ENCODE assay signal across 17 cellular contexts in genomic region chr17:38320482-38320881, GRCh38. TPM values are rescaled to one million over a fixed set of nuclear protein-coding genes. Genes with fewer than 3 reads are reported as not detected.
A peak's percentile ranks its signal among the peaks of the same experiment; 100 is the strongest.
DNase-seq lines count a peak whose midpoint lies in the region; ATAC-seq and TF ChIP-seq lines count a peak whose summit lies in the region.
"Had no signal": no experiment of that assay in that cellular context is flagged by ENCODE, and none has a peak within 500 bp of the region (broad histone marks: within the 10 kb centered on the region; RNA-seq: fewer than 3 reads in every experiment).

No MANE protein-coding gene starts in this region.

- peaks cover 0 to 71% (median 8%) of the 10 kb centered on the region in 3 donors for H3K36me3 ChIP-seq in esophagus squamous epithelium

- peak; percentile 2 for DNase-seq in H4 (ENCODE audit: low spot score)
- peak; percentile 16 for DNase-seq in RWPE1 (ENCODE audit: low spot score)
- DNase-seq in esophagus squamous epithelium (lab: John Stamatoyannopoulos, UW), result no peak
- peak; percentile 35 for DNase-seq in renal cortical epithelial cell (ENCODE audit: low read depth)
- DNase-seq in NAMALWA (ENCODE audit: low spot score), result no peak
- no peak for DNase-seq in NCI-H187 treated with DMSO at 0.1 percent for 48 hours (lab: John Stamatoyannopoulos, UW)
- DNase-seq: activated CD4-positive, alpha-beta T cell treated with anti-CD3 and anti-CD28 coated beads, Interleukin-2, amount 50 U/mL, for 4 hours; activated naive CD4-positive, alpha-beta T cell treated with anti-CD3 and anti-CD28 coated beads, Interleukin-2, amount 10 ng/mL, durations not matched to agents 7 days and 5 days; cortex of kidney; mesenchymal stem cell; natural killer cell; NCI-H1694 treated with DMSO at 0.1 percent for 48 hours; NCI-H226; stimulated activated CD4-positive, alpha-beta T cell treated with anti-CD3 and anti-CD28 coated beads, Interleukin-4, amount 100 ng/mL, for 1 hour had no signal

- H3K27me3 ChIP-seq in esophagus squamous epithelium, result no peaks in the 10 kb centered on the region

- H3K27ac ChIP-seq in RWPE1 (no peak overlapping the region), esophagus squamous epithelium (peak overlapping the region; percentile 25 to 63 (median 52))

- intact Hi-C loops in esophagus squamous epithelium (cut with DNase I), result no loop called here

- CTCF ChIA-PET in RWPE1 (lab: Yijun Ruan, JAX), result interaction anchor here (0.6 to 1.0 kb wide), 2 partner anchors 34 to 103 kb away, joined by 3 to 4 read pairs; no protein-coding TSS in a partner anchor

- ATAC-seq in GM21390 (IDR thresholded peaks at IDR 0.05; ENCODE audit: unreplicated experiment) (no peak), HG02798 (IDR thresholded peaks at IDR 0.05; ENCODE audit: poor library complexity, unreplicated experiment) (no peak)
- ATAC-seq: natural killer cell had no signal

- H3K4me1 ChIP-seq in esophagus squamous epithelium, result peaks cover 0 to 29% (median 6%) of the 10 kb centered on the region in 3 donors

- TF ChIP-seq CTCF in RWPE1 (conservative IDR thresholded peaks at IDR 0.05; ENCODE audit: low read depth), result no peak
- TF ChIP-seq CTCF in esophagus squamous epithelium (IDR thresholded peaks at IDR 0.05), result peak in 1 of 6 experiments; percentile 21

- H3K4me3 ChIP-seq in esophagus squamous epithelium, result no peak overlapping the region

- no peaks in the 10 kb centered on the region for H3K9me3 ChIP-seq in esophagus squamous epithelium

- no peak for TF ChIP-seq POLR2A in esophagus squamous epithelium (IDR thresholded peaks at IDR 0.05)

- 35 to 55% methylated on average over 10 of the region's 10 CpGs for WGBS in esophagus squamous epithelium, 2 donors

- POLR2A ChIA-PET in RWPE1 (lab: Yijun Ruan, JAX; ENCODE audit: low non-redundant PET), result no interaction called here

RNA-seq across cellular contexts. Expression of gene GPR179, which starts 23.3 kb away (rescaled TPM):
- 0.06 TPM in 1 of 2 replicates, not detected in the other for total RNA-seq in H4 (2014; rRNA removed; shearing (Covaris generic))
- total RNA-seq in esophagus squamous epithelium (under 1 TPM in 1 of 4 donors, not detected in 3; under 0.01 TPM), renal cortical epithelial cell (under 0.01 TPM in 1 of 2 replicates, not detected in the other)
- total RNA-seq: natural killer cell, skeletal muscle tissue had no signal

RNA-seq across cellular contexts. Expression of gene MRPL45, which starts 23.5 kb away (rescaled TPM):
- 59.2 and 59.5 TPM in 2 replicates for total RNA-seq in H4 (2014; rRNA removed; shearing (Covaris generic))
- 10 to 100 TPM; 21.3 to 33.0 (median 29.9) TPM for total RNA-seq in esophagus squamous epithelium
- 34.0 and 39.4 TPM in 2 replicates for total RNA-seq in renal cortical epithelial cell

RNA-seq across cellular contexts. Expression of gene SOCS7, which starts 31.2 kb away (rescaled TPM):
- total RNA-seq in H4 (2014; rRNA removed; shearing (Covaris generic)), result 5.9 and 6.9 TPM in 2 replicates
- total RNA-seq in esophagus squamous epithelium, result 10 to 100 TPM in 2 of 4 donors, 1 to 10 TPM in 2; 5.9 to 21.8 (median 15.0) TPM
- total RNA-seq in renal cortical epithelial cell, result 9.2 and 16.2 TPM in 2 replicates

Comparison
In these comparisons a context has a peak if more than half of its experiments do, and no peak if none do; other contexts are left out.
1. DNase-seq: peak in H4 (single experiment), RWPE1 (single experiment) and renal cortical epithelial cell (single experiment); none in esophagus squamous epithelium (single experiment), NAMALWA (single experiment) and NCI-H187 treated with DMSO at 0.1 percent for 48 hours (single experiment).